ENCODE assay signal across 14 cellular contexts in the genomic region with DNA sequence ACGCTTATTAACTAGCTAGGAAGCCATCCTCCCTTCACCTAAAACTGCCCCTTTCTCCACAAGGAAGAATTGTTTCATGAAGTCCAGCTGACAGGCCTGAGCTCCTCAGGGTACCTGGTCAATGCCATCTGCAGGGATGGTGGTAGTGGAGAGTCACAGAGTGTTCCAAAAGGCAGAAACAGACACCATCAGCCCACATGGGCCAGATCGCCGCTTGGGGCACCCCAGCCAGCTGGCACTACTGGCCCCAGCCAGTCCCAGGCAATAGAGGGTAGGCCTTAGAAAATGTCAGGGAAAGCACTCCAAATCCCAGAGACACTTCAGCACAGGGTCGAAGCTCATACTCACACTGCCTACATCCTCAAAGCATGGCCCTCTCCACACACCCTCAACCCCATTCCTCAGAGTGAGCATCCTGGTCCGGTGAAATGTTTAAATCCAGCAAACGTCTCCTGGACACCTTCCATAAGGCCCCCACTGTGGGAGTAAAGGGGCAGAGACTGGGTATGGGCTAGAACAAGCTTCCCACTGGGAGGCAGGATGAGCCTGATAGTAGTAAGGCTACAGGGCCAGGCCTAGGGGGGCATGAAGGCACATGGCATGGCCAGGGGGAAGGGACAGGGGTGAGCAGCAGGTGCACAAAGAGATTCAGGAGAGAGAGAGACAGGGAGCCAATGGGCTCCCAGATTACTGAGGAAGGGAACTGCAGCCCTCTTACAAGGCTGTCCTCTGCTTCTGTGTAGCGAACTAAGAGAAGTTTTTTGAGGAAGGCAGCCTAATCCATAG. TPM values are rescaled to one million over a fixed set of nuclear protein-coding genes. Genes with fewer than 3 reads are reported as not detected.
A peak's percentile ranks its signal among the peaks of the same experiment; 100 is the strongest.
DNase-seq lines count a peak whose midpoint lies in the region; ATAC-seq and TF ChIP-seq lines count a peak whose summit lies in the region.
"Had no signal": no experiment of that assay in that cellular context is flagged by ENCODE, and none has a peak within 500 bp of the region (broad histone marks: within the 10 kb centered on the region; RNA-seq: fewer than 3 reads in every experiment).

No MANE protein-coding gene starts in this region.

- peaks cover 14% of the 10 kb centered on the region for H3K4me1 Mint-ChIP-seq in activated T-helper 1 cell treated with anti-CD3 and anti-CD28 coated beads, Interleukin-12 subunit alpha, Interleukin-12 subunit beta, Interleukin-2, Interleukin-4 antibody, amounts not matched to agents 30 ng/mL and 10 ng/mL and 1 ng/mL, durations not matched to agents 14 hours and 24 hours and 36 hours (ENCODE audit: low read depth)
- H3K4me1 Mint-ChIP-seq in mesothelial cell of epicardium, result peaks cover 28% of the 10 kb centered on the region

- no peak overlapping the region for H3K27ac ChIP-seq in DND-41 (ENCODE audit: low read length)
- H3K27ac ChIP-seq: 22Rv1, adrenal gland, thoracic aorta had no signal

- no peak overlapping the region for H2AFZ ChIP-seq in DND-41 (ENCODE audit: low read depth, low read length)

- peaks cover 62% of the 10 kb centered on the region for H3K79me2 ChIP-seq in DND-41 (ENCODE audit: insufficient read depth, low read length)

- H3K4me3 Mint-ChIP-seq in activated T-helper 1 cell treated with anti-CD3 and anti-CD28 coated beads, Interleukin-12 subunit alpha, Interleukin-12 subunit beta, Interleukin-2, Interleukin-4 antibody, amounts not matched to agents 30 ng/mL and 10 ng/mL and 1 ng/mL, durations not matched to agents 14 hours and 24 hours and 36 hours, result peak overlapping the region; percentile 86
- peak overlapping the region; percentile 79 for H3K4me3 Mint-ChIP-seq in mesothelial cell of epicardium

- H3K36me3 ChIP-seq in DND-41 (ENCODE audit: insufficient read depth, low read length), result peaks cover 23% of the 10 kb centered on the region
- H3K36me3 ChIP-seq: adrenal gland, thoracic aorta had no signal

- peak overlapping the region; percentile 78 for H3K4me2 ChIP-seq in DND-41 (ENCODE audit: insufficient read depth, low read length)

- intact Hi-C loops in activated T-helper 1 cell treated with anti-CD3 and anti-CD28 coated beads, Interleukin-12 subunit alpha, Interleukin-12 subunit beta, Interleukin-2, Interleukin-4 antibody, amounts not matched to agents 30 ng/mL and 10 ng/mL and 1 ng/mL, durations not matched to agents 14 hours and 24 hours and 36 hours (cut with micrococcal nuclease), result loop anchor here (5.0 kb wide), 1 partner anchor 213 kb away; no protein-coding TSS in a partner anchor

- peaks cover 29% of the 10 kb centered on the region for H3K4me1 ChIP-seq in DND-41 (ENCODE audit: insufficient read depth, low read length)

- no peaks in the 10 kb centered on the region for H3K36me3 Mint-ChIP-seq in activated T-helper 1 cell treated with anti-CD3 and anti-CD28 coated beads, Interleukin-12 subunit alpha, Interleukin-12 subunit beta, Interleukin-2, Interleukin-4 antibody, amounts not matched to agents 30 ng/mL and 10 ng/mL and 1 ng/mL, durations not matched to agents 14 hours and 24 hours and 36 hours (ENCODE audit: low read depth)
- peaks cover 4% of the 10 kb centered on the region for H3K36me3 Mint-ChIP-seq in mesothelial cell of epicardium

- peak overlapping the region; percentile 84; the same call in 1 of the 2 replicates for H3K9ac ChIP-seq in DND-41 (ENCODE audit: low read depth, low read length)

- no peaks in the 10 kb centered on the region for H3K9me3 ChIP-seq in DND-41 (ENCODE audit: insufficient read depth, low read length, severe bottlenecking)
- H3K9me3 ChIP-seq: adrenal gland, thoracic aorta had no signal

- TF ChIP-seq CTCF in DND-41 (IDR thresholded peaks at IDR 0.05; ENCODE audit: borderline replicate concordance, extremely low read depth, low read length, poor library complexity, severe bottlenecking), result peak; percentile 2
- TF ChIP-seq CTCF in mesothelial cell of epicardium (IDR thresholded peaks at IDR 0.05; ENCODE audit: unreplicated experiment), result no peak
- TF ChIP-seq CTCF in foreskin fibroblast (IDR thresholded peaks at IDR 0.05; ENCODE audit: low read depth, low read length), result no peak

- H3K27me3 ChIP-seq in DND-41 (ENCODE audit: insufficient read depth, low read length, poor library complexity), result no peaks in the 10 kb centered on the region
- H3K27me3 ChIP-seq: adrenal gland had no signal

- peaks cover 38% of the 10 kb centered on the region; the same call in 1 of the 2 replicates for H4K20me1 ChIP-seq in DND-41 (ENCODE audit: insufficient read depth, low read length)

- no peak for ATAC-seq in DND-41 (ENCODE audit: insufficient read depth, low read depth)
- ATAC-seq: activated CD4-positive, CD25-positive, alpha-beta regulatory T cell treated with anti-CD3 and anti-CD28 coated beads, Interleukin-2, amount 50 U/mL, for 24 hours had no signal

- no peak overlapping the region; a peak in 1 of 4 replicates for H3K4me3 ChIP-seq in DND-41 (ENCODE audit: low read depth in 1 of 2, low read length in 2 of 2)
- H3K4me3 ChIP-seq in foreskin fibroblast (ENCODE audit: low read depth in 1 of 2, low read length in 2 of 2), result no peak overlapping the region

- H3K9me3 Mint-ChIP-seq in activated T-helper 1 cell treated with anti-CD3 and anti-CD28 coated beads, Interleukin-12 subunit alpha, Interleukin-12 subunit beta, Interleukin-2, Interleukin-4 antibody, amounts not matched to agents 30 ng/mL and 10 ng/mL and 1 ng/mL, durations not matched to agents 14 hours and 24 hours and 36 hours, result peaks cover 9% of the 10 kb centered on the region
- peaks cover 4% of the 10 kb centered on the region for H3K9me3 Mint-ChIP-seq in mesothelial cell of epicardium

- H3K27ac Mint-ChIP-seq in activated T-helper 1 cell treated with anti-CD3 and anti-CD28 coated beads, Interleukin-12 subunit alpha, Interleukin-12 subunit beta, Interleukin-2, Interleukin-4 antibody, amounts not matched to agents 30 ng/mL and 10 ng/mL and 1 ng/mL, durations not matched to agents 14 hours and 24 hours and 36 hours, result no peak overlapping the region
- no peak overlapping the region for H3K27ac Mint-ChIP-seq in mesothelial cell of epicardium

- H3K27me3 Mint-ChIP-seq in activated T-helper 1 cell treated with anti-CD3 and anti-CD28 coated beads, Interleukin-12 subunit alpha, Interleukin-12 subunit beta, Interleukin-2, Interleukin-4 antibody, amounts not matched to agents 30 ng/mL and 10 ng/mL and 1 ng/mL, durations not matched to agents 14 hours and 24 hours and 36 hours (ENCODE audit: insufficient read depth), result peaks cover 12% of the 10 kb centered on the region
- no peaks in the 10 kb centered on the region for H3K27me3 Mint-ChIP-seq in mesothelial cell of epicardium (ENCODE audit: low read depth)

- peak; percentile 45 for DNase-seq in DMS 273 (lab: John Stamatoyannopoulos, UW; ENCODE audit: unreplicated experiment)
- DNase-seq in DMS 273 treated with DMSO at 0.1 percent for 48 hours (lab: John Stamatoyannopoulos, UW), result no peak
- no peak for DNase-seq in DND-41
- DNase-seq in activated T-helper 1 cell treated with anti-CD3 and anti-CD28 coated beads, Interleukin-12 subunit alpha, Interleukin-12 subunit beta, Interleukin-2, Interleukin-4 antibody, amounts not matched to agents 30 ng/mL and 10 ng/mL and 1 ng/mL, durations not matched to agents 14 hours and 24 hours and 36 hours (ENCODE audit: low spot score), result no peak
- no peak for DNase-seq in mesothelial cell of epicardium (ENCODE audit: low spot score in 2 of 2, unreplicated experiment in 2 of 2)
- no peak for DNase-seq in DMS53 (lab: John Stamatoyannopoulos, UW)
- DNase-seq in foreskin fibroblast, result no peak
- DNase-seq in SKM-1 treated with dmso at 0.1 percent for 144 hours (lab: John Stamatoyannopoulos, UW; ENCODE audit: unreplicated experiment), result no peak
- DNase-seq: DMS79, KG1 had no signal

RNA-seq across cellular contexts. Expression of a gene that starts 1.9 kb away (rescaled TPM):
- 14.6 and 14.9 TPM in 2 replicates for total RNA-seq in activated T-helper 1 cell treated with anti-CD3 and anti-CD28 coated beads, Interleukin-12 subunit alpha, Interleukin-12 subunit beta, Interleukin-2, Interleukin-4 antibody, amounts not matched to agents 30 ng/mL and 10 ng/mL and 1 ng/mL, durations not matched to agents 14 hours and 24 hours and 36 hours
- total RNA-seq in mesothelial cell of epicardium, result 12.2 to 15.7 TPM (median 13.8 TPM) in 3 replicates

RNA-seq across cellular contexts. Expression of a gene that starts 23.4 kb away (rescaled TPM):
- 36.6 and 37.7 TPM in 2 replicates for total RNA-seq in activated T-helper 1 cell treated with anti-CD3 and anti-CD28 coated beads, Interleukin-12 subunit alpha, Interleukin-12 subunit beta, Interleukin-2, Interleukin-4 antibody, amounts not matched to agents 30 ng/mL and 10 ng/mL and 1 ng/mL, durations not matched to agents 14 hours and 24 hours and 36 hours
- total RNA-seq in mesothelial cell of epicardium, result 71.1 to 72.3 TPM (median 71.4 TPM) in 3 replicates
